Comparison of ENCODE assay signal across 1 cellular context in the genomic region with DNA sequence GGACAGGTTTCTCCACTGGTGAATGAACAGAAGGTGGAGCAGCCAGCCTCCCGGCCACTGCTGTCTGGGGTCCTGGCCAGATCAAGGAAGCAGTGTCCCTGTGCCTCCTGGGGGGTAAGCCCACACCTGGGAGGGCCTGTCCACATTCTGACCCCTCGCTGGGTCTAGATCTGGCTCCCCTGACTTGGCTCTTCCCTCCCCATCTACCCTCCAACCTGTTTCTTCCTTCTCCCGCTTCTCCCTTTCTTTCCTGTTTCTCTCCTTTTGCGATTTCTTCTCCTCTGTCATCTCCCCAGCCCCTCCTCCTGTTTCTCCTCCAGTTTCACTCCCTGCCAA.
TF ChIP-seq lines count a peak whose summit lies in the region.

No MANE protein-coding gene starts in this region.

TF ChIP-seq in H1, 55 proteins besides CTCF, POLR2A, EP300 and RAD21:
- TF ChIP-seq MAX (IDR thresholded peaks at IDR 0.05) (no peak), YY1 (IDR thresholded peaks at IDR 0.05; ENCODE audit: low read depth, low read length) (no peak), HDAC6 (IDR thresholded peaks at IDR 0.05; ENCODE audit: low read depth, low read length) (no peak), CHD2 (IDR thresholded peaks at IDR 0.05; ENCODE audit: low read length) (no peak), SIRT6 (IDR thresholded peaks at IDR 0.05; ENCODE audit: low read length) (no peak), TEAD4 (IDR thresholded peaks at IDR 0.05; ENCODE audit: low read depth, low read length) (no peak), NANOG (IDR thresholded peaks at IDR 0.05; ENCODE audit: insufficient read depth, low read depth, low read length, poor library complexity, severe bottlenecking) (no peak), CEBPB (IDR thresholded peaks at IDR 0.05; ENCODE audit: low read depth, low read length) (no peak), SRF (IDR thresholded peaks at IDR 0.05; ENCODE audit: low read depth, low read length) (no peak), TCF12 (IDR thresholded peaks at IDR 0.05; ENCODE audit: low read depth, low read length) (no peak), SIX5 (IDR thresholded peaks at IDR 0.05; ENCODE audit: low read depth, low read length) (no peak), BCL11A (IDR thresholded peaks at IDR 0.05; ENCODE audit: low read depth in 2 of 2, low read length in 2 of 2) (no peak), ATF3 (IDR thresholded peaks at IDR 0.05; ENCODE audit: insufficient read depth, low read depth, low read length) (no peak), MAFK (IDR thresholded peaks at IDR 0.05; ENCODE audit: low read depth, low read length) (no peak), NRF1 (IDR thresholded peaks at IDR 0.05; ENCODE audit: low read depth, low read length) (no peak)
TF ChIP-seq in H1: peak in this region for 0.
